In the genomic region with DNA sequence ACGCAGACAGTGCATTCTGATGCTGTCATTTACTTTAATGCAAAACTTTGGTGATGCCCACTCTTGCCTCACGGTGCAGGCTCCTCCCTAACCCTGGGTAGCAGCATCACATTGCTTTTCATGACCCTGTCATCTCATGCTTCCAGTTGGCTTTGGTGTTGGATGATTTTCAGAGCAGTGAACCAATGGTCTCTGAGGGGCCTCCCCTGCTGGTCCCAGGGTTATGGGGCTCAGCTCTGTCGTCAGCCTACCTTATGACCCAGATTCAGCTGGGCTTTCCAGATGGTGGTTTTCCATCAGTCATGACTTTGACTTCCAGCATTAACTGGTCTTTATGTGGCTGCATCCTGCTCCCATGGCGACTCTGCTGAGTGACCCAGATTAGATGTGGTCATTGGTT, we compare ENCODE assay signal across 26 cellular contexts. TPM values are rescaled to one million over a fixed set of nuclear protein-coding genes. Genes with fewer than 3 reads are reported as not detected.
DNase-seq lines count a peak whose midpoint lies in the region; ATAC-seq, FAIRE-seq and TF ChIP-seq lines count a peak whose summit lies in the region.
"Had no signal": no experiment of that assay in that cellular context is flagged by ENCODE, and none has a peak within 500 bp of the region (broad histone marks: within the 10 kb centered on the region; RNA-seq: fewer than 3 reads in every experiment).

No MANE protein-coding gene starts in this region.

- no peaks in the 10 kb centered on the region for H3K27me3 ChIP-seq in Caco-2 (replicated peaks; ENCODE audit: control insufficient read depth, insufficient read depth, low read length)
- H3K27me3 ChIP-seq in bronchial epithelial cell (ENCODE audit: control insufficient read depth, insufficient read depth, low read length) = no peaks in the 10 kb centered on the region
- H3K27me3 ChIP-seq in Peyer's patch = no peaks in the 10 kb centered on the region
- H3K27me3 ChIP-seq: brain microvascular endothelial cell, testis had no signal

- intact Hi-C loops in Caco-2 (cut with micrococcal nuclease; ENCODE audit: unreplicated experiment) = loop anchor here (5.0 kb wide), 1 partner anchor 45 kb away; no protein-coding TSS in a partner anchor

- peaks cover 49% of the 10 kb centered on the region for H3K36me3 Mint-ChIP-seq in activated CD8-positive, alpha-beta memory T cell treated with anti-CD3 and anti-CD28 coated beads, Interleukin-2, amount 10 ng/mL, durations not matched to agents 7 days and 5 days
- peaks cover 88% of the 10 kb centered on the region for H3K36me3 Mint-ChIP-seq in Caco-2 (ENCODE audit: insufficient read depth, unreplicated experiment)
- H3K36me3 Mint-ChIP-seq in stimulated activated effector memory CD8-positive, alpha-beta T cell treated with anti-CD3 and anti-CD28 coated beads, Interleukin-12 subunit alpha, Interleukin-12 subunit beta, amount 100 ng/mL, for 72 hours = peaks cover 97% of the 10 kb centered on the region

- no peaks in the 10 kb centered on the region for H3K9me3 ChIP-seq in Caco-2
- H3K9me3 ChIP-seq in Peyer's patch = no peaks in the 10 kb centered on the region
- H3K9me3 ChIP-seq: mucosa of descending colon, testis had no signal

- no peak overlapping the region for H3K4me3 ChIP-seq in Caco-2 (ENCODE audit: low read depth, low read length)
- H3K4me3 ChIP-seq in bronchial epithelial cell (ENCODE audit: low read depth, low read length) = no peak overlapping the region
- no peak overlapping the region for H3K4me3 ChIP-seq in Peyer's patch
- H3K4me3 ChIP-seq: mucosa of descending colon, testis had no signal

- POLR2A ChIA-PET in Caco-2 (lab: Charles Lee) = no interaction called here

- no peak overlapping the region for H3K4me3 Mint-ChIP-seq in activated CD8-positive, alpha-beta memory T cell treated with anti-CD3 and anti-CD28 coated beads, Interleukin-2, amount 10 ng/mL, durations not matched to agents 7 days and 5 days
- H3K4me3 Mint-ChIP-seq in Caco-2 (ENCODE audit: unreplicated experiment) = peak overlapping the region; percentile 42
- no peak overlapping the region for H3K4me3 Mint-ChIP-seq in stimulated activated effector memory CD8-positive, alpha-beta T cell treated with anti-CD3 and anti-CD28 coated beads, Interleukin-12 subunit alpha, Interleukin-12 subunit beta, amount 100 ng/mL, for 72 hours
- H3K4me3 Mint-ChIP-seq: B cell, nephron progenitor cell had no signal

- H3K27ac ChIP-seq in Peyer's patch = no peak overlapping the region
- H3K27ac ChIP-seq: brain microvascular endothelial cell, HL-60, testis had no signal

- TF ChIP-seq CTCF in Caco-2 (IDR thresholded peaks at IDR 0.05; ENCODE audit: insufficient read depth in 1 of 2, low read depth in 1 of 2, low read length in 1 of 2, severe bottlenecking in 1 of 2, unreplicated experiment in 1 of 2) (no peak), bronchial epithelial cell (IDR thresholded peaks at IDR 0.05; ENCODE audit: insufficient read depth, low read length, severe bottlenecking) (no peak), Peyer's patch (IDR thresholded peaks at IDR 0.05) (no peak)

- peak overlapping the region; percentile 4 for H3K27ac Mint-ChIP-seq in activated CD8-positive, alpha-beta memory T cell treated with anti-CD3 and anti-CD28 coated beads, Interleukin-2, amount 10 ng/mL, durations not matched to agents 7 days and 5 days
- peak overlapping the region; percentile 64 for H3K27ac Mint-ChIP-seq in Caco-2 (ENCODE audit: unreplicated experiment)
- H3K27ac Mint-ChIP-seq in stimulated activated effector memory CD8-positive, alpha-beta T cell treated with anti-CD3 and anti-CD28 coated beads, Interleukin-12 subunit alpha, Interleukin-12 subunit beta, amount 100 ng/mL, for 72 hours = peak overlapping the region; percentile 80
- H3K27ac Mint-ChIP-seq: B cell, nephron progenitor cell had no signal

- ATAC-seq in activated CD8-positive, alpha-beta memory T cell treated with anti-CD3 and anti-CD28 coated beads, Interleukin-2, amount 10 ng/mL, durations not matched to agents 7 days and 5 days = no peak
- ATAC-seq in stimulated activated effector memory CD8-positive, alpha-beta T cell treated with anti-CD3 and anti-CD28 coated beads, Interleukin-12 subunit alpha, Interleukin-12 subunit beta, amount 100 ng/mL, for 72 hours = peak; percentile 52

- no TSS peak for BruUV-seq in Caco-2 (replicated peaks; lab: Mats Ljungman, UMichigan)

- H3K4me1 Mint-ChIP-seq in activated CD8-positive, alpha-beta memory T cell treated with anti-CD3 and anti-CD28 coated beads, Interleukin-2, amount 10 ng/mL, durations not matched to agents 7 days and 5 days = peaks cover 21% of the 10 kb centered on the region
- peaks cover 11% of the 10 kb centered on the region for H3K4me1 Mint-ChIP-seq in Caco-2 (ENCODE audit: low read depth, unreplicated experiment)
- peaks cover 33% of the 10 kb centered on the region for H3K4me1 Mint-ChIP-seq in stimulated activated effector memory CD8-positive, alpha-beta T cell treated with anti-CD3 and anti-CD28 coated beads, Interleukin-12 subunit alpha, Interleukin-12 subunit beta, amount 100 ng/mL, for 72 hours
- H3K4me1 Mint-ChIP-seq: nephron progenitor cell had no signal

- no peak for TF ChIP-seq POLR2A in Peyer's patch (IDR thresholded peaks at IDR 0.05)

- CTCF ChIA-PET in activated CD8-positive, alpha-beta memory T cell treated with anti-CD3 and anti-CD28 coated beads, Interleukin-2, amount 10 ng/mL, durations not matched to agents 7 days and 5 days (lab: Charles Lee) = interaction anchor here (1.2 kb wide), 1 partner anchor 39 kb away, joined by 3 read pairs; no protein-coding TSS in a partner anchor
- CTCF ChIA-PET in Caco-2 (lab: Charles Lee) = no interaction called here

- peaks cover 9% of the 10 kb centered on the region for H3K36me3 ChIP-seq in Caco-2 (ENCODE audit: control insufficient read depth, insufficient read depth, low read length)
- peaks cover 26% of the 10 kb centered on the region for H3K36me3 ChIP-seq in bronchial epithelial cell (ENCODE audit: control insufficient read depth, insufficient read depth, low read length)
- H3K36me3 ChIP-seq in Peyer's patch = peaks cover 0 to 97% (median 0%) of the 10 kb centered on the region in 3 donors

- peak; percentile 13 for FAIRE-seq in bronchial epithelial cell (lab: Jason Lieb, UNC)

- no peaks in the 10 kb centered on the region for H3K27me3 Mint-ChIP-seq in activated CD8-positive, alpha-beta memory T cell treated with anti-CD3 and anti-CD28 coated beads, Interleukin-2, amount 10 ng/mL, durations not matched to agents 7 days and 5 days
- H3K27me3 Mint-ChIP-seq in Caco-2 (ENCODE audit: insufficient read depth, unreplicated experiment) = no peaks in the 10 kb centered on the region
- H3K27me3 Mint-ChIP-seq: B cell had no signal

- H3K4me1 ChIP-seq in Caco-2 = peaks cover 22% of the 10 kb centered on the region
- no peaks in the 10 kb centered on the region for H3K4me1 ChIP-seq in Peyer's patch

- no peak for DNase-seq in activated CD8-positive, alpha-beta memory T cell treated with anti-CD3 and anti-CD28 coated beads, Interleukin-2, amount 10 ng/mL, durations not matched to agents 7 days and 5 days
- DNase-seq in activated CD8-positive, alpha-beta memory T cell treated with anti-CD3 and anti-CD28 coated beads, Interleukin-2, amount 50 U/mL, for 48 hours = no peak
- DNase-seq in Caco-2 (no peak), bronchial epithelial cell (ENCODE audit: low read depth) (no peak), Peyer's patch (no peak), NCI-H1105 treated with DMSO at 0.1 percent for 48 hours (lab: John Stamatoyannopoulos, UW) (no peak)
- DNase-seq in stimulated activated effector memory CD8-positive, alpha-beta T cell treated with anti-CD3 and anti-CD28 coated beads, Interleukin-12 subunit alpha, Interleukin-12 subunit beta, amount 100 ng/mL, for 72 hours (ENCODE audit: low spot score in 2 of 2) = no peak
- DNase-seq in activated effector memory CD4-positive, alpha-beta T cell treated with anti-CD3 and anti-CD28 coated beads, Interleukin-2, amount 50 U/mL, for 16 hours = no peak
- DNase-seq: activated CD4-positive, CD25-positive, alpha-beta regulatory T cell; amygdala; brain microvascular endothelial cell; DMS79 treated with DMSO at 0.1 percent for 48 hours; GDM1; HCEC 1CT; hypothalamus; KBM-7; mammary epithelial cell; mucosa of descending colon; NCI-H1092; NCI-H1694 treated with DMSO at 0.1 percent for 48 hours; nephron progenitor cell; retina; stimulated activated naive CD4-positive, alpha-beta T cell; testis had no signal

- no peaks in the 10 kb centered on the region for H3K9me3 Mint-ChIP-seq in activated CD8-positive, alpha-beta memory T cell treated with anti-CD3 and anti-CD28 coated beads, Interleukin-2, amount 10 ng/mL, durations not matched to agents 7 days and 5 days (ENCODE audit: low read depth)
- H3K9me3 Mint-ChIP-seq in Caco-2 (ENCODE audit: unreplicated experiment) = no peaks in the 10 kb centered on the region
- no peaks in the 10 kb centered on the region for H3K9me3 Mint-ChIP-seq in stimulated activated effector memory CD8-positive, alpha-beta T cell treated with anti-CD3 and anti-CD28 coated beads, Interleukin-12 subunit alpha, Interleukin-12 subunit beta, amount 100 ng/mL, for 72 hours
- H3K9me3 Mint-ChIP-seq: nephron progenitor cell had no signal

RNA-seq across cellular contexts. Expression of a gene that starts 56.0 kb away (rescaled TPM):
- 10 to 100 TPM; 47.9 to 81.0 TPM for total RNA-seq in activated CD8-positive, alpha-beta memory T cell treated with anti-CD3 and anti-CD28 coated beads, Interleukin-2, amount 10 ng/mL, durations not matched to agents 7 days and 5 days
- total RNA-seq in Caco-2 (2022) = 55.2 and 60.5 TPM in 2 replicates
- 20.9 and 31.1 TPM in 2 replicates for total RNA-seq in bronchial epithelial cell
- total RNA-seq in Peyer's patch = 10 to 100 TPM; 13.0 to 76.7 (median 18.6) TPM

RNA-seq across cellular contexts. Expression of a gene that starts 56.1 kb away (rescaled TPM):
- total RNA-seq in activated CD8-positive, alpha-beta memory T cell treated with anti-CD3 and anti-CD28 coated beads, Interleukin-2, amount 10 ng/mL, durations not matched to agents 7 days and 5 days = 1 to 10 TPM; 3.0 to 4.4 TPM
- total RNA-seq in Caco-2 (2022) (6.8 and 7.1 TPM in 2 replicates), bronchial epithelial cell (1.4 and 3.7 TPM in 2 replicates), Peyer's patch (10 to 100 TPM in 1 of 4 donors, 1 to 10 TPM in 2, under 1 TPM in 1; 0.95 to 17.3 (median 1.5) TPM)

Comparison
In these comparisons a context has a peak if more than half of its experiments do, and no peak if none do; other contexts are left out.
1. H3K27ac Mint-ChIP-seq: peak in every context shown above with its lines; median percentile 80 in stimulated activated effector memory CD8-positive, alpha-beta T cell treated with anti-CD3 and anti-CD28 coated beads, Interleukin-12 subunit alpha, Interleukin-12 subunit beta, amount 100 ng/mL, for 72 hours; 64 in Caco-2; 4 in activated CD8-positive, alpha-beta memory T cell treated with anti-CD3 and anti-CD28 coated beads, Interleukin-2, amount 10 ng/mL, durations not matched to agents 7 days and 5 days.